ENCODE assay signal across 1 cellular context in the genomic region with DNA sequence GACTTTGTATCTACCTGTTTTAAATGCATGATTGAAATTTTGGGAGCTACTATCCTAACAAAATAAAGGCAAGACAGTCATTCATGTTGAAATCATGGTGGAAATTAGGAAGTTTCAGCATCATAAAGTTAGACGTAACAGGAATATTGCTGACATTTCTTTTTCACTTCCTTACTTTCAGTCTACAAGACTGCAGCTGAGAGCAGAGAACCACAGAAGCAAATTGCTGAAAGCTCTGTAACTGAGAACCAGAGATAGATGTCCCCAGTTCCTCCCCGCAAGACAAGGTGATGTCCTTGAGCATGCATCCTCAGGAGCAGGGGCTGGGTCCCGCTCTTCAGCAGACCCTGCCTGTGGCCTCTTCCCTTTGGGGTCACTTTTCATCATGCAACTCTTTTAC.
TF ChIP-seq lines count a peak whose summit lies in the region.

No MANE protein-coding gene starts in this region.

TF ChIP-seq in GM23338, 12 proteins besides CTCF, POLR2A, EP300 and RAD21 (continued from another document):
- no peak for TF ChIP-seq ZNF462 (CRISPR knock-in tag; IDR thresholded peaks at IDR 0.05)
- TF ChIP-seq CREB1 (CRISPR knock-in tag; IDR thresholded peaks at IDR 0.05; ENCODE audit: low read depth): no peak
- no peak for TF ChIP-seq ZNF331 (CRISPR knock-in tag; IDR thresholded peaks at IDR 0.05; ENCODE audit: low read depth)
- TF ChIP-seq EZH2phosphoT487 (IDR thresholded peaks at IDR 0.05; ENCODE audit: unreplicated experiment): no peak
- no peak for TF ChIP-seq EZH2 (IDR thresholded peaks at IDR 0.05; ENCODE audit: low read depth, unreplicated experiment)
- TF ChIP-seq STAT1 (IDR thresholded peaks at IDR 0.05; ENCODE audit: unreplicated experiment): no peak
- TF ChIP-seq POLR2AphosphoS5 (IDR thresholded peaks at IDR 0.05; ENCODE audit: low read depth): no peak
- TF ChIP-seq NANOG (IDR thresholded peaks at IDR 0.05; ENCODE audit: borderline replicate concordance): no peak
- TF ChIP-seq REST (IDR thresholded peaks at IDR 0.05; ENCODE audit: unreplicated experiment): no peak
- TF ChIP-seq, protein P1, sequence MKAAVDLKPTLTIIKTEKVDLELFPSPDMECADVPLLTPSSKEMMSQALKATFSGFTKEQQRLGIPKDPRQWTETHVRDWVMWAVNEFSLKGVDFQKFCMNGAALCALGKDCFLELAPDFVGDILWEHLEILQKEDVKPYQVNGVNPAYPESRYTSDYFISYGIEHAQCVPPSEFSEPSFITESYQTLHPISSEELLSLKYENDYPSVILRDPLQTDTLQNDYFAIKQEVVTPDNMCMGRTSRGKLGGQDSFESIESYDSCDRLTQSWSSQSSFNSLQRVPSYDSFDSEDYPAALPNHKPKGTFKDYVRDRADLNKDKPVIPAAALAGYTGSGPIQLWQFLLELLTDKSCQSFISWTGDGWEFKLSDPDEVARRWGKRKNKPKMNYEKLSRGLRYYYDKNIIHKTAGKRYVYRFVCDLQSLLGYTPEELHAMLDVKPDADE (IDR thresholded peaks at IDR 0.05): no peak
